29 cellular contexts compared by ENCODE assay signal in genomic region chr4:5965225-5965624, GRCh38. TPM values are rescaled to one million over a fixed set of nuclear protein-coding genes. Genes with fewer than 3 reads are reported as not detected.
"Had no signal": no experiment of that assay in that cellular context is flagged by ENCODE, and none has a peak within 500 bp of the region (broad histone marks: within the 10 kb centered on the region; RNA-seq: fewer than 3 reads in every experiment).

No MANE protein-coding gene starts in this region.

- H3K36me3 Mint-ChIP-seq: memory B cell; mesothelial cell of epicardium; naive B cell; stimulated activated memory B cell treated with anti-CD40 and anti-IgM and Interleukin-4, amounts not matched to agents 10 μg/mL and 1 μg/mL and 100 μg/mL, for 72 hours; type B pancreatic cell had no signal

- H3K27me3 ChIP-seq: gastrocnemius medialis, ovary, testis had no signal

- H3K9me3 ChIP-seq: gastrocnemius medialis, heart right ventricle, mucosa of descending colon, ovary, psoas muscle, sigmoid colon, testis, tibial artery had no signal

- H3K27me3 Mint-ChIP-seq: memory B cell had no signal

- H3K27ac Mint-ChIP-seq: memory B cell; mesothelial cell of epicardium; nephron progenitor cell; stimulated activated memory B cell treated with anti-CD40 and anti-IgM and Interleukin-4, amounts not matched to agents 10 μg/mL and 1 μg/mL and 100 μg/mL, for 72 hours; type B pancreatic cell had no signal

- H3K4me1 Mint-ChIP-seq: memory B cell; mesothelial cell of epicardium; naive B cell; stimulated activated memory B cell treated with anti-CD40 and anti-IgM and Interleukin-4, amounts not matched to agents 10 μg/mL and 1 μg/mL and 100 μg/mL, for 72 hours had no signal

- H3K27ac ChIP-seq: epithelial cell of prostate, gastrocnemius medialis, heart right ventricle, ovary, psoas muscle, sigmoid colon, testis, tibial artery had no signal

- ATAC-seq: esophagus mucosa; gastrocnemius medialis; heart right ventricle; left lobe of liver; mucosa of descending colon; psoas muscle; right cardiac atrium; stimulated activated memory B cell treated with anti-CD40 and anti-IgM and Interleukin-4, amounts not matched to agents 10 μg/mL and 1 μg/mL and 100 μg/mL, for 72 hours; stimulated activated naive CD8-positive, alpha-beta T cell treated with anti-CD3 and anti-CD28 coated beads, Interleukin-15, Interleukin-2, amounts not matched to agents 100 U/mL and 50 U/mL, for 24 hours had no signal

- H3K36me3 ChIP-seq: gastrocnemius medialis, heart right ventricle, ovary, sigmoid colon, tibial artery had no signal

- H3K4me3 ChIP-seq: gastrocnemius medialis, heart right ventricle, lung, mucosa of descending colon, ovary, psoas muscle, sigmoid colon, testis, tibial artery had no signal

- H3K9me3 Mint-ChIP-seq: mesothelial cell of epicardium; nephron progenitor cell; stimulated activated memory B cell treated with anti-CD40 and anti-IgM and Interleukin-4, amounts not matched to agents 10 μg/mL and 1 μg/mL and 100 μg/mL, for 72 hours; type B pancreatic cell had no signal

- DNase-seq: cortex of kidney; effector CD4-positive, alpha-beta T cell; foreskin fibroblast; gastrocnemius medialis; heart right ventricle; hippocampal formation; mucosa of descending colon; naive B cell; nephron progenitor cell; occipital lobe; ovary; psoas muscle; right cardiac atrium; sigmoid colon; stimulated activated CD4-positive, alpha-beta T cell treated with anti-CD3 and anti-CD28 coated beads, Interleukin-4, amount 100 ng/mL, for 4 hours; stimulated activated naive CD8-positive, alpha-beta T cell treated with anti-CD3 and anti-CD28 coated beads, Interleukin-15, Interleukin-2, amounts not matched to agents 100 U/mL and 50 U/mL, for 24 hours; substantia nigra; testis had no signal

- H3K4me3 Mint-ChIP-seq: memory B cell; mesothelial cell of epicardium; naive B cell; nephron progenitor cell; stimulated activated memory B cell treated with anti-CD40 and anti-IgM and Interleukin-4, amounts not matched to agents 10 μg/mL and 1 μg/mL and 100 μg/mL, for 72 hours; type B pancreatic cell had no signal

- H3K4me1 ChIP-seq: gastrocnemius medialis, heart right ventricle, psoas muscle, sigmoid colon, testis, tibial artery had no signal

RNA-seq across cellular contexts. Expression of gene C4orf50, which starts 53.0 kb away (rescaled TPM):
- total RNA-seq: left lobe of liver, psoas muscle, renal cortical epithelial cell, skeletal muscle tissue had no signal
- polyA plus RNA-seq: heart right ventricle, psoas muscle had no signal
